Comparison of ENCODE assay signal across 22 cellular contexts in genomic region chr2:110735366-110735765, GRCh38. TPM values are rescaled to one million over a fixed set of nuclear protein-coding genes. Genes with fewer than 3 reads are reported as not detected.
DNase-seq lines count a peak whose midpoint lies in the region; ATAC-seq, FAIRE-seq and TF ChIP-seq lines count a peak whose summit lies in the region.
"Had no signal": no experiment of that assay in that cellular context is flagged by ENCODE, and none has a peak within 500 bp of the region (broad histone marks: within the 10 kb centered on the region; RNA-seq: fewer than 3 reads in every experiment).

No MANE protein-coding gene starts in this region.

- no peak overlapping the region for H2AFZ ChIP-seq in osteoblast (ENCODE audit: low read length)

- H4K20me1 ChIP-seq in osteoblast (ENCODE audit: insufficient read depth, low read length), result no peaks in the 10 kb centered on the region

- DNase-seq in DMS53 (lab: John Stamatoyannopoulos, UW) (peak; percentile 43), DMS53 treated with DMSO at 0.1 percent for 48 hours (lab: John Stamatoyannopoulos, UW; ENCODE audit: unreplicated experiment) (no peak), NCI-H146 treated with DMSO at 0.1 percent for 48 hours (lab: John Stamatoyannopoulos, UW; ENCODE audit: unreplicated experiment) (peak; percentile 23), bronchial epithelial cell (ENCODE audit: low read depth) (peak; percentile 30), osteoblast (ENCODE audit: insufficient read length, low spot score, missing footprints) (peak; percentile 66)
- no peak for DNase-seq in activated CD8-positive, alpha-beta memory T cell treated with anti-CD3 and anti-CD28 coated beads, Interleukin-2, amount 50 U/mL, for 48 hours
- DNase-seq: activated CD8-positive, alpha-beta T cell treated with anti-CD3 and anti-CD28 coated beads, Interleukin-2, amount 10 ng/mL, durations not matched to agents 7 days and 5 days; activated T-cell treated with anti-CD3 and anti-CD28 coated beads, Interleukin-2, amount 50 U/mL, for 72 hours; DMS 273 treated with DMSO at 0.1 percent for 48 hours; GOT3; Karpas-422; kidney; NCI-H1105 treated with DMSO at 0.1 percent for 48 hours; NCI-H2171 treated with DMSO at 0.1 percent for 48 hours; psoas muscle; small intestine had no signal

- H3K27me3 ChIP-seq in bronchial epithelial cell (ENCODE audit: control insufficient read depth, insufficient read depth, low read length) (peaks cover 8% of the 10 kb centered on the region), osteoblast (ENCODE audit: insufficient read depth, low read length) (peaks cover 70% of the 10 kb centered on the region)

- H3K4me3 ChIP-seq in bronchial epithelial cell (ENCODE audit: low read depth, low read length), result no peak overlapping the region
- H3K4me3 ChIP-seq in osteoblast (ENCODE audit: insufficient read depth, low read length), result no peak overlapping the region
- H3K4me3 ChIP-seq: psoas muscle had no signal

- H3K4me2 ChIP-seq in osteoblast (ENCODE audit: insufficient read depth, low read length), result no peak overlapping the region

- no peak overlapping the region for H3K27ac ChIP-seq in osteoblast (ENCODE audit: low read depth, low read length)
- H3K27ac ChIP-seq: 22Rv1, psoas muscle had no signal

- FAIRE-seq in bronchial epithelial cell (lab: Jason Lieb, UNC), result no peak
- FAIRE-seq: colon, endometrium, kidney, small intestine had no signal

- no peaks in the 10 kb centered on the region for H3K36me3 ChIP-seq in bronchial epithelial cell (ENCODE audit: control insufficient read depth, insufficient read depth, low read length)
- H3K36me3 ChIP-seq in osteoblast (ENCODE audit: insufficient read depth, low read length), result no peaks in the 10 kb centered on the region

- ATAC-seq in GM18858 (IDR thresholded peaks at IDR 0.05; ENCODE audit: unreplicated experiment), result no peak
- ATAC-seq in HG03354 (IDR thresholded peaks at IDR 0.05; ENCODE audit: poor library complexity, severe bottlenecking, unreplicated experiment), result no peak
- ATAC-seq: activated CD8-positive, alpha-beta T cell treated with anti-CD3 and anti-CD28 coated beads, Interleukin-2, amount 10 ng/mL, durations not matched to agents 7 days and 5 days; activated T-cell treated with anti-CD3 and anti-CD28 coated beads, Interleukin-2, amount 50 U/mL, for 72 hours; psoas muscle had no signal

- no peaks in the 10 kb centered on the region for H3K4me1 ChIP-seq in osteoblast (ENCODE audit: insufficient read depth, low read length)

- TF ChIP-seq CTCF in bronchial epithelial cell (IDR thresholded peaks at IDR 0.05; ENCODE audit: insufficient read depth, low read length, severe bottlenecking) (no peak), osteoblast (IDR thresholded peaks at IDR 0.05; ENCODE audit: extremely low read depth, low read depth, low read length) (no peak)

- H3K9me3 ChIP-seq in osteoblast (ENCODE audit: low read depth, low read length), result peaks cover 5% of the 10 kb centered on the region
- H3K9me3 ChIP-seq: psoas muscle had no signal

- H3K79me2 ChIP-seq in osteoblast (ENCODE audit: insufficient read depth, low read length), result no peaks in the 10 kb centered on the region

RNA-seq across cellular contexts. Expression of gene ACOXL, which starts 3.0 kb away (rescaled TPM):
- total RNA-seq in bronchial epithelial cell (not detected in 2 replicates), osteoblast (not detected in 2 replicates)
- total RNA-seq: activated CD8-positive, alpha-beta T cell treated with anti-CD3 and anti-CD28 coated beads, Interleukin-2, amount 10 ng/mL, durations not matched to agents 7 days and 5 days; psoas muscle; temporal lobe had no signal

RNA-seq across cellular contexts. Expression of gene BUB1, which starts 57.5 kb away (rescaled TPM):
- total RNA-seq in bronchial epithelial cell, result 1.2 and 1.3 TPM in 2 replicates
- 4.7 and 7.1 TPM in 2 replicates for total RNA-seq in osteoblast

Comparison
In these comparisons a context has a peak if more than half of its experiments do, and no peak if none do; other contexts are left out.
1. DNase-seq: peak in DMS53 (single experiment), NCI-H146 treated with DMSO at 0.1 percent for 48 hours (single experiment), bronchial epithelial cell (single experiment) and osteoblast (single experiment); none in DMS53 treated with DMSO at 0.1 percent for 48 hours (single experiment) and activated CD8-positive, alpha-beta memory T cell treated with anti-CD3 and anti-CD28 coated beads, Interleukin-2, amount 50 U/mL, for 48 hours (single experiment).